10 cellular contexts compared by ENCODE assay signal in genomic region chr4:1043658-1044468, GRCh38. TPM values are rescaled to one million over a fixed set of nuclear protein-coding genes. Genes with fewer than 3 reads are reported as not detected.
DNase-seq lines count a peak whose midpoint lies in the region; ATAC-seq, FAIRE-seq and TF ChIP-seq lines count a peak whose summit lies in the region.
"Had no signal": no experiment of that assay in that cellular context is flagged by ENCODE, and none has a peak within 500 bp of the region (broad histone marks: within the 10 kb centered on the region; RNA-seq: fewer than 3 reads in every experiment).

No MANE protein-coding gene starts in this region.

- intact Hi-C loops in HepG2 (cut with micrococcal nuclease; ENCODE audit: unreplicated experiment) = no loop called here

- CTCF ChIA-PET in HepG2 (lab: Yijun Ruan, JAX; ENCODE audit: low intra/inter-chr PET ratio, low total read pairs) = no interaction called here

- H3K4me3 ChIP-seq in HepG2 (replicated peaks in 1 of 3; ENCODE audit: insufficient read depth in 1 of 3, low read depth in 2 of 3, low read length in 3 of 3) (peak overlapping the region in 1 of 3 experiments; percentile 12; a peak in 1 of 6 replicates), small intestine (ENCODE audit: low read depth in 1 of 2, low read length in 2 of 2) (no peak overlapping the region)

- no TSS peak for BruUV-seq in HepG2 (replicated peaks; lab: Mats Ljungman, UMichigan)

- in situ Hi-C loops in HepG2 (cut with HindIII; ENCODE audit: extremely low pct_ligation_motif_present, low pct_unique_long_range_greater_than_20kb) = no loop called here

- TF ChIP-seq EP300 in HepG2 (IDR thresholded peaks at IDR 0.05; ENCODE audit: low read depth in 2 of 2, low read length in 2 of 2) = peak in 1 of 2 experiments; percentile 37; a peak in 1 of 4 replicates
- peak; percentile 67; the same call in 1 of the 2 replicates for TF ChIP-seq EP300 in HepG2 (CRISPR knock-in tag; IDR thresholded peaks at IDR 0.05; ENCODE audit: borderline replicate concordance)

- TF ChIP-seq RAD21 in HepG2 (CRISPR knock-in tag; IDR thresholded peaks at IDR 0.05) = no peak

- H3K4me1 Mint-ChIP-seq in chondrocyte (ENCODE audit: low read depth) = peaks cover 74% of the 10 kb centered on the region

- H3K4me1 ChIP-seq in HepG2 (ENCODE audit: insufficient read depth, low read length) = peaks cover 47% of the 10 kb centered on the region
- peaks cover 0 to 3% of the 10 kb centered on the region in 2 donors for H3K4me1 ChIP-seq in small intestine (ENCODE audit: control insufficient read depth in 2 of 2, insufficient read depth in 1 of 2, low read depth in 1 of 2, low read length in 1 of 2)

- H3K9me3 ChIP-seq in HepG2 (ENCODE audit: low read length) (no peaks in the 10 kb centered on the region), small intestine (ENCODE audit: control insufficient read depth, low read depth) (no peaks in the 10 kb centered on the region)

- peaks cover 17 to 72% of the 10 kb centered on the region in 2 experiments for H3K27me3 ChIP-seq in HepG2 (ENCODE audit: control insufficient read depth in 1 of 2, insufficient read depth in 2 of 2, low read length in 2 of 2)
- peaks cover 2 to 3% of the 10 kb centered on the region in 2 donors for H3K27me3 ChIP-seq in small intestine (ENCODE audit: control insufficient read depth in 2 of 2, insufficient read depth in 2 of 2, low read length in 2 of 2)

- H3K36me3 Mint-ChIP-seq in chondrocyte (ENCODE audit: low read depth) = no peaks in the 10 kb centered on the region

- no peak overlapping the region for H3K9ac ChIP-seq in HepG2 (ENCODE audit: insufficient read depth, low read depth, low read length)
- H3K9ac ChIP-seq: KMS-11 had no signal

- no peak overlapping the region for H3K27ac ChIP-seq in HepG2 (ENCODE audit: extremely low read length, insufficient read depth, low read length)
- H3K27ac ChIP-seq in small intestine (ENCODE audit: low read depth in 1 of 2, low read length in 1 of 2) = peak overlapping the region in 1 of 2 donors; percentile 14
- H3K27ac ChIP-seq: KMS-11 had no signal

- H3K4me2 ChIP-seq in HepG2 (ENCODE audit: low read depth, low read length) = peak overlapping the region; percentile 33
- H3K4me2 ChIP-seq: KMS-11 had no signal

- POLR2A ChIA-PET in HepG2 (lab: Yijun Ruan, JAX) = interaction anchor here (0.6 to 1.3 kb wide), 2 partner anchors 51 to 303 kb away, joined by 3 to 4 read pairs; partner anchors contain the start of genes SLC26A1 and UVSSA

- no peaks in the 10 kb centered on the region for H3K36me3 ChIP-seq in HepG2 (replicated peaks in 1 of 2; ENCODE audit: control insufficient read depth in 1 of 2, insufficient read depth in 2 of 2, low read length in 2 of 2)
- H3K36me3 ChIP-seq in small intestine (ENCODE audit: control insufficient read depth in 2 of 2, insufficient read depth in 2 of 2, low read length in 2 of 2) = no peaks in the 10 kb centered on the region

- H3K27me3 Mint-ChIP-seq in chondrocyte (ENCODE audit: low read depth) = no peaks in the 10 kb centered on the region

- H3K9me3 Mint-ChIP-seq in chondrocyte (ENCODE audit: low read depth) = no peaks in the 10 kb centered on the region
- H3K9me3 Mint-ChIP-seq: naive B cell had no signal

- H3K27ac Mint-ChIP-seq in chondrocyte (ENCODE audit: unreplicated experiment) = peak overlapping the region; percentile 96
- H3K27ac Mint-ChIP-seq: naive B cell had no signal

- TF ChIP-seq CTCF in chondrocyte (IDR thresholded peaks at IDR 0.05) (no peak), HepG2 (CRISPR knock-in tag; IDR thresholded peaks at IDR 0.05) (no peak)

- peaks cover 27% of the 10 kb centered on the region; the same call in 1 of the 2 replicates for H4K20me1 ChIP-seq in HepG2 (ENCODE audit: insufficient read depth, low read length)

- DNase-seq in EH (ENCODE audit: low read depth) (peak; percentile 100), NOMO-1 treated with DMSO at 0.1 percent for 48 hours (lab: John Stamatoyannopoulos, UW; ENCODE audit: unreplicated experiment) (peak; percentile 85), chondrocyte (ENCODE audit: low spot score) (peak; percentile 99), HepG2 (ENCODE audit: low spot score) (peak; percentile 84), small intestine (no peak), NCI-H2107 (lab: John Stamatoyannopoulos, UW) (no peak), NCI-H82 treated with DMSO at 0.1 percent for 48 hours (lab: John Stamatoyannopoulos, UW; ENCODE audit: unreplicated experiment) (no peak)
- peak; percentile 73 for DNase-seq in stimulated activated CD8-positive, alpha-beta memory T cell treated with anti-CD3 and anti-CD28 coated beads, Interleukin-4, amount 100 ng/mL, for 48 hours
- DNase-seq: naive B cell had no signal

- peak overlapping the region; percentile 57 for H3K4me3 Mint-ChIP-seq in chondrocyte (ENCODE audit: unreplicated experiment)
- H3K4me3 Mint-ChIP-seq: naive B cell had no signal

- WGBS in HepG2 (ENCODE audit: low lambda C conversion rate) = 13% methylated on average over 14 of the region's 35 CpGs
- WGBS in small intestine, 3 donors = 28 to 34% (median 33%) methylated on average over 32 to 35 of the region's 35 CpGs

- FAIRE-seq in HepG2 (lab: Jason Lieb, UNC) (no peak), small intestine (lab: Jason Lieb, UNC) (no peak)

- H2AFZ ChIP-seq in HepG2 (ENCODE audit: low read length) = no peak overlapping the region

- H3K79me2 ChIP-seq in HepG2 (ENCODE audit: insufficient read depth, low read length) = no peaks in the 10 kb centered on the region

- peak; percentile 54 for ATAC-seq in HepG2

- no peak for TF ChIP-seq POLR2A in HepG2 (IDR thresholded peaks at IDR 0.05; ENCODE audit: insufficient read depth in 1 of 2, low read depth in 2 of 2, low read length in 2 of 2)

RNA-seq across cellular contexts. Expression of gene FGFRL1, which starts 32.4 kb away (rescaled TPM):
- 70.4 to 76.3 TPM (median 75.7 TPM) in 3 replicates for total RNA-seq in chondrocyte
- 12.3 and 19.1 TPM in 2 replicates for total RNA-seq in HepG2 (2016; rRNA removed; fragmentation: Illumina TruSeq; extraction: Trizol)
- 8.9 and 9.3 TPM in 2 replicates for total RNA-seq in HepG2 (2016; cell fraction: cytosol; rRNA removed; fragmentation: Illumina TruSeq; extraction: Trizol; ENCODE audit: low read depth)
- total RNA-seq in HepG2 (2016; cell fraction: insoluble cytoplasmic fraction; rRNA removed; fragmentation: Illumina TruSeq; extraction: Trizol) = 11.5 and 17.5 TPM in 2 replicates
- total RNA-seq in HepG2 (2016; cell fraction: membrane; rRNA removed; fragmentation: Illumina TruSeq; extraction: Trizol) = 31.8 and 32.6 TPM in 2 replicates
- 13.0 and 15.9 TPM in 2 replicates for total RNA-seq in HepG2 (2016; cell fraction: nucleus; rRNA removed; fragmentation: Illumina TruSeq; extraction: Trizol)
- 30.6 and 35.5 TPM in 2 replicates for polyA plus RNA-seq in HepG2 (2011; rRNA removed)
- polyA plus RNA-seq in HepG2 (2011; cell fraction: cytosol; rRNA removed) = 37.2 and 49.4 TPM in 2 replicates
- polyA plus RNA-seq in HepG2 (2011; cell fraction: nucleus; rRNA removed) = 122 and 143 TPM in 2 replicates
- 21.8 and 31.9 TPM in 2 replicates for polyA plus RNA-seq in HepG2 (2012)
- polyA plus RNA-seq in HepG2 (2016; cell fraction: cytosol; fragmentation: Illumina TruSeq; extraction: Trizol; ENCODE audit: low read depth) = 15.2 and 15.4 TPM in 2 replicates
- 18.1 and 23.1 TPM in 2 replicates for polyA plus RNA-seq in HepG2 (2016; cell fraction: insoluble cytoplasmic fraction; fragmentation: Illumina TruSeq; extraction: Trizol; ENCODE audit: low read depth)
- 38.4 and 44.6 TPM in 2 replicates for polyA plus RNA-seq in HepG2 (2016; cell fraction: membrane; fragmentation: Illumina TruSeq; extraction: Trizol; ENCODE audit: low read depth)
- 33.6 and 40.0 TPM in 2 replicates for polyA plus RNA-seq in HepG2 (2016; cell fraction: nucleus; fragmentation: Illumina TruSeq; extraction: Trizol; ENCODE audit: insufficient read depth, low read depth)
- polyA minus RNA-seq in HepG2 (2011; rRNA and poly(A)+ RNA removed; ENCODE audit: low replicate concordance) = 74.3 and 145 TPM in 2 replicates
- polyA minus RNA-seq in HepG2 (2011; cell fraction: cytosol; rRNA and poly(A)+ RNA removed) = 22.8 and 26.5 TPM in 2 replicates
- 19.9 and 23.2 TPM in 2 replicates for polyA minus RNA-seq in HepG2 (2011; cell fraction: nucleus; rRNA and poly(A)+ RNA removed)
- 10 to 100 TPM in 1 of 3 donors, 1 to 10 TPM in 2; 1.8 to 10.9 (median 4.1) TPM for polyA plus RNA-seq in small intestine

RNA-seq across cellular contexts. Expression of gene SLC26A1, which starts 50.7 kb away (rescaled TPM):
- total RNA-seq in chondrocyte = 0.72 to 1.6 TPM (median 0.75 TPM) in 3 replicates
- 7.2 and 22.9 TPM in 2 replicates for total RNA-seq in HepG2 (2016; rRNA removed; fragmentation: Illumina TruSeq; extraction: Trizol)
- 1.1 and 1.9 TPM in 2 replicates for total RNA-seq in HepG2 (2016; cell fraction: cytosol; rRNA removed; fragmentation: Illumina TruSeq; extraction: Trizol; ENCODE audit: low read depth)
- 6.6 and 22.7 TPM in 2 replicates for total RNA-seq in HepG2 (2016; cell fraction: insoluble cytoplasmic fraction; rRNA removed; fragmentation: Illumina TruSeq; extraction: Trizol)
- 4.2 and 4.6 TPM in 2 replicates for total RNA-seq in HepG2 (2016; cell fraction: membrane; rRNA removed; fragmentation: Illumina TruSeq; extraction: Trizol)
- 23.8 and 28.9 TPM in 2 replicates for total RNA-seq in HepG2 (2016; cell fraction: nucleus; rRNA removed; fragmentation: Illumina TruSeq; extraction: Trizol)
- 5.4 and 8.4 TPM in 2 replicates for polyA plus RNA-seq in HepG2 (2011; rRNA removed)
- 7.7 and 10.8 TPM in 2 replicates for polyA plus RNA-seq in HepG2 (2011; cell fraction: cytosol; rRNA removed)
- 30.6 and 45.2 TPM in 2 replicates for polyA plus RNA-seq in HepG2 (2011; cell fraction: nucleus; rRNA removed)
- 5.1 and 7.0 TPM in 2 replicates for polyA plus RNA-seq in HepG2 (2012)
- polyA plus RNA-seq in HepG2 (2016; cell fraction: cytosol; fragmentation: Illumina TruSeq; extraction: Trizol; ENCODE audit: low read depth) = 1.2 and 1.5 TPM in 2 replicates
- polyA plus RNA-seq in HepG2 (2016; cell fraction: insoluble cytoplasmic fraction; fragmentation: Illumina TruSeq; extraction: Trizol; ENCODE audit: low read depth) = 4.5 and 6.1 TPM in 2 replicates
- 1.6 and 2.2 TPM in 2 replicates for polyA plus RNA-seq in HepG2 (2016; cell fraction: membrane; fragmentation: Illumina TruSeq; extraction: Trizol; ENCODE audit: low read depth)
- 25.4 and 27.0 TPM in 2 replicates for polyA plus RNA-seq in HepG2 (2016; cell fraction: nucleus; fragmentation: Illumina TruSeq; extraction: Trizol; ENCODE audit: insufficient read depth, low read depth)
- 0.40 and 58.6 TPM in 2 replicates for polyA minus RNA-seq in HepG2 (2011; rRNA and poly(A)+ RNA removed; ENCODE audit: low replicate concordance)
- 13.4 and 13.6 TPM in 2 replicates for polyA minus RNA-seq in HepG2 (2011; cell fraction: cytosol; rRNA and poly(A)+ RNA removed)
- 37.7 and 40.7 TPM in 2 replicates for polyA minus RNA-seq in HepG2 (2011; cell fraction: nucleus; rRNA and poly(A)+ RNA removed)
- polyA plus RNA-seq in small intestine = 1 to 10 TPM in 2 of 3 donors, under 1 TPM in 1; 0.54 to 3.0 (median 2.5) TPM

RNA-seq across cellular contexts. Expression of gene IDUA, which starts 57.0 kb away (rescaled TPM):
- total RNA-seq in chondrocyte (42.6 to 53.0 TPM (median 46.0 TPM) in 3 replicates), HepG2 (2016; rRNA removed; fragmentation: Illumina TruSeq; extraction: Trizol) (0.32 and 1.0 TPM in 2 replicates)
- total RNA-seq in HepG2 (2016; cell fraction: cytosol; rRNA removed; fragmentation: Illumina TruSeq; extraction: Trizol; ENCODE audit: low read depth) = not detected in 2 replicates
- total RNA-seq in HepG2 (2016; cell fraction: insoluble cytoplasmic fraction; rRNA removed; fragmentation: Illumina TruSeq; extraction: Trizol) = 0.84 TPM in 1 of 2 replicates, not detected in the other
- total RNA-seq in HepG2 (2016; cell fraction: membrane; rRNA removed; fragmentation: Illumina TruSeq; extraction: Trizol) = 0.24 and 0.53 TPM in 2 replicates
- total RNA-seq in HepG2 (2016; cell fraction: nucleus; rRNA removed; fragmentation: Illumina TruSeq; extraction: Trizol) = 0.75 and 2.8 TPM in 2 replicates
- polyA plus RNA-seq in HepG2 (2011; rRNA removed) (0.77 and 1.5 TPM in 2 replicates), small intestine (10 to 100 TPM; 10.8 to 13.2 (median 13.0) TPM)
- 0.24 and 0.27 TPM in 2 replicates for polyA plus RNA-seq in HepG2 (2011; cell fraction: cytosol; rRNA removed)
- 34.5 and 42.6 TPM in 2 replicates for polyA plus RNA-seq in HepG2 (2011; cell fraction: nucleus; rRNA removed)
- 1.0 and 2.7 TPM in 2 replicates for polyA plus RNA-seq in HepG2 (2012)
- 0.19 and 0.29 TPM in 2 replicates for polyA plus RNA-seq in HepG2 (2016; cell fraction: cytosol; fragmentation: Illumina TruSeq; extraction: Trizol; ENCODE audit: low read depth)
- polyA plus RNA-seq in HepG2 (2016; cell fraction: insoluble cytoplasmic fraction; fragmentation: Illumina TruSeq; extraction: Trizol; ENCODE audit: low read depth) = not detected in 2 replicates
- 0.19 and 0.30 TPM in 2 replicates for polyA plus RNA-seq in HepG2 (2016; cell fraction: membrane; fragmentation: Illumina TruSeq; extraction: Trizol; ENCODE audit: low read depth)
- 2.2 and 4.7 TPM in 2 replicates for polyA plus RNA-seq in HepG2 (2016; cell fraction: nucleus; fragmentation: Illumina TruSeq; extraction: Trizol; ENCODE audit: insufficient read depth, low read depth)
- 1.4 and 1.8 TPM in 2 replicates for polyA minus RNA-seq in HepG2 (2011; rRNA and poly(A)+ RNA removed; ENCODE audit: low replicate concordance)
- 0.69 TPM in 1 of 2 replicates, not detected in the other for polyA minus RNA-seq in HepG2 (2011; cell fraction: cytosol; rRNA and poly(A)+ RNA removed)
- 3.5 and 4.0 TPM in 2 replicates for polyA minus RNA-seq in HepG2 (2011; cell fraction: nucleus; rRNA and poly(A)+ RNA removed)

Comparison
In these comparisons a context has a peak if more than half of its experiments do, and no peak if none do; other contexts are left out.
1. DNase-seq: peak in EH (single experiment), NOMO-1 treated with DMSO at 0.1 percent for 48 hours (single experiment), chondrocyte (single experiment), HepG2 (single experiment) and stimulated activated CD8-positive, alpha-beta memory T cell treated with anti-CD3 and anti-CD28 coated beads, Interleukin-4, amount 100 ng/mL, for 48 hours (single experiment); none in small intestine (single experiment), NCI-H2107 (single experiment) and NCI-H82 treated with DMSO at 0.1 percent for 48 hours (single experiment).
2. RNA of gene IDUA, which starts 57.0 kb away (total RNA-seq): 42.6 to 53.0 TPM in chondrocyte; 0.24 to 2.8 TPM in HepG2; every median in the first group is over 10 times any median in the second.